ENCODE assay signal across 10 cellular contexts in genomic region chr7:134368851-134369533, GRCh38. TPM values are rescaled to one million over a fixed set of nuclear protein-coding genes. Genes with fewer than 3 reads are reported as not detected.
DNase-seq lines count a peak whose midpoint lies in the region; FAIRE-seq and TF ChIP-seq lines count a peak whose summit lies in the region.
"Had no signal": no experiment of that assay in that cellular context is flagged by ENCODE, and none has a peak within 500 bp of the region (broad histone marks: within the 10 kb centered on the region; RNA-seq: fewer than 3 reads in every experiment).

No MANE protein-coding gene starts in this region.

- no peaks in the 10 kb centered on the region for H3K9me3 ChIP-seq in adipocyte (ENCODE audit: control insufficient read depth, low read length)

- H3K36me3 ChIP-seq in adipocyte (ENCODE audit: control insufficient read depth, insufficient read depth, low read length, severe bottlenecking): no peaks in the 10 kb centered on the region

- FAIRE-seq in D721Med (lab: Jason Lieb, UNC): no peak
- FAIRE-seq: H1 had no signal

- peaks cover 51% of the 10 kb centered on the region for H3K4me1 ChIP-seq in adipocyte (ENCODE audit: control insufficient read depth, insufficient read depth, low read length)

- peak overlapping the region; percentile 34 for H3K4me3 ChIP-seq in adipocyte (ENCODE audit: low read length)

- DNase-seq in NCI-H345 (lab: John Stamatoyannopoulos, UW) (peak; percentile 35), NCI-H345 treated with DMSO at 0.1 percent for 48 hours (lab: John Stamatoyannopoulos, UW; ENCODE audit: unreplicated experiment) (no peak), adipocyte (ENCODE audit: low read depth) (peak; percentile 89), iris pigment epithelial cell (ENCODE audit: low read depth) (peak; percentile 90), ureter (ENCODE audit: low spot score) (peak; percentile 55), D721Med (ENCODE audit: insufficient read length, low spot score) (no peak), NOMO-1 treated with DMSO at 0.1 percent for 48 hours (lab: John Stamatoyannopoulos, UW; ENCODE audit: unreplicated experiment) (no peak), SHP77 treated with DMSO at 0.1 percent for 48 hours (lab: John Stamatoyannopoulos, UW) (no peak)
- DNase-seq: stimulated activated CD4-positive, alpha-beta T cell treated with anti-CD3 and anti-CD28 coated beads, Interleukin-12 subunit alpha, Interleukin-12 subunit beta, amount 100 ng/mL, for 4 hours had no signal

- H3K9ac ChIP-seq in adipocyte (ENCODE audit: low read length): peak overlapping the region; percentile 6

- TF ChIP-seq CTCF in D721Med (IDR thresholded peaks at IDR 0.05; ENCODE audit: insufficient read depth, missing control alignments): no peak

- H3K27me3 ChIP-seq in adipocyte (replicated peaks; ENCODE audit: control insufficient read depth, insufficient read depth, low read length): no peaks in the 10 kb centered on the region

RNA-seq across cellular contexts. Expression of gene SLC35B4, which starts 52.3 kb away (rescaled TPM):
- total RNA-seq in ureter: 16.3 TPM

Comparison
In these comparisons a context has a peak if more than half of its experiments do, and no peak if none do; other contexts are left out.
1. DNase-seq: peak in NCI-H345 (single experiment), adipocyte (single experiment), iris pigment epithelial cell (single experiment) and ureter (single experiment); none in NCI-H345 treated with DMSO at 0.1 percent for 48 hours (single experiment), D721Med (single experiment), NOMO-1 treated with DMSO at 0.1 percent for 48 hours (single experiment) and SHP77 treated with DMSO at 0.1 percent for 48 hours (single experiment).